8 cellular contexts compared by ENCODE assay signal in genomic region chr4:99949034-99949998, GRCh38. TPM values are rescaled to one million over a fixed set of nuclear protein-coding genes. Genes with fewer than 3 reads are reported as not detected.
DNase-seq lines count a peak whose midpoint lies in the region; ATAC-seq and TF ChIP-seq lines count a peak whose summit lies in the region.

No MANE protein-coding gene starts in this region.

- H3K9me3 ChIP-seq in Karpas-422 (ENCODE audit: low read length) (no peaks in the 10 kb centered on the region), Panc1 (ENCODE audit: control insufficient read depth, insufficient read depth, low read depth, low read length) (no peaks in the 10 kb centered on the region)
- H3K9me3 ChIP-seq in naive thymus-derived CD4-positive, alpha-beta T cell (ENCODE audit: control insufficient read depth in 2 of 3, low read length in 3 of 3) = no peaks in the 10 kb centered on the region

- H3K9ac ChIP-seq in Karpas-422 (ENCODE audit: low read length) = peak overlapping the region; percentile 98

- peaks cover 42% of the 10 kb centered on the region for H3K4me1 ChIP-seq in Karpas-422 (ENCODE audit: low read length)
- H3K4me1 ChIP-seq in Panc1 (ENCODE audit: control insufficient read depth, insufficient read depth, low read length) = peaks cover 11% of the 10 kb centered on the region
- peaks cover 34 to 37% of the 10 kb centered on the region in 2 donors for H3K4me1 ChIP-seq in naive thymus-derived CD4-positive, alpha-beta T cell (ENCODE audit: control insufficient read depth in 2 of 2, insufficient read depth in 2 of 2, low read length in 2 of 2)

- no TSS peak for BruUV-seq in Panc1 (replicated peaks; lab: Mats Ljungman, UMichigan)

- H3K79me2 ChIP-seq in Karpas-422 (ENCODE audit: low read length) = peaks cover 48% of the 10 kb centered on the region

- peaks cover 0 to 2% (median 0%) of the 10 kb centered on the region in 11 donors for H3K9me3 Mint-ChIP-seq in naive thymus-derived CD4-positive, alpha-beta T cell
- no peaks in the 10 kb centered on the region for H3K9me3 Mint-ChIP-seq in stimulated activated effector memory CD8-positive, alpha-beta T cell treated with anti-CD3 and anti-CD28 coated beads, Interleukin-12 subunit alpha, Interleukin-12 subunit beta, amount 100 ng/mL, for 72 hours

- in situ Hi-C loops in Panc1 (cut with HindIII; ENCODE audit: low pct_unique_long_range_greater_than_20kb, low sequenced_read_pairs) = no loop called here

- POLR2A ChIA-PET in Panc1 (lab: Charles Lee) = no interaction called here
- POLR2A ChIA-PET in naive thymus-derived CD4-positive, alpha-beta T cell (lab: Charles Lee) = interaction anchor here (0.7 to 5.0 kb wide), 18 partner anchors 9 to 1293 kb away, joined by 3 to 80 read pairs (median 6); partner anchors contain the start of genes DAPP1, LAMTOR3 and TRMT10A

- CTCF ChIA-PET in Panc1 (lab: Charles Lee) = interaction anchor here (0.6 kb wide), 1 partner anchor 9 kb away, joined by 3 read pairs; no protein-coding TSS in a partner anchor
- CTCF ChIA-PET in naive thymus-derived CD4-positive, alpha-beta T cell (lab: Charles Lee) = interaction anchor here (0.9 to 3.7 kb wide), 12 partner anchors 22 to 385 kb away, joined by 3 to 28 read pairs (median 4); partner anchors contain the start of genes DAPP1 and TRMT10A

- H3K27ac Mint-ChIP-seq in naive thymus-derived CD4-positive, alpha-beta T cell = no peak overlapping the region
- no peak overlapping the region for H3K27ac Mint-ChIP-seq in stimulated activated effector memory CD8-positive, alpha-beta T cell treated with anti-CD3 and anti-CD28 coated beads, Interleukin-12 subunit alpha, Interleukin-12 subunit beta, amount 100 ng/mL, for 72 hours

- H3K4me1 Mint-ChIP-seq in naive thymus-derived CD4-positive, alpha-beta T cell = peaks cover 18 to 40% (median 31%) of the 10 kb centered on the region in 7 donors
- peaks cover 22% of the 10 kb centered on the region for H3K4me1 Mint-ChIP-seq in stimulated activated effector memory CD8-positive, alpha-beta T cell treated with anti-CD3 and anti-CD28 coated beads, Interleukin-12 subunit alpha, Interleukin-12 subunit beta, amount 100 ng/mL, for 72 hours

- no peaks in the 10 kb centered on the region for H3K27me3 Mint-ChIP-seq in naive thymus-derived CD4-positive, alpha-beta T cell

- H3K27me3 ChIP-seq in Karpas-422 (ENCODE audit: low read length) (no peaks in the 10 kb centered on the region), Panc1 (ENCODE audit: control insufficient read depth, insufficient read depth, low read length) (no peaks in the 10 kb centered on the region)
- H3K27me3 ChIP-seq in naive thymus-derived CD4-positive, alpha-beta T cell (ENCODE audit: control insufficient read depth in 2 of 2, insufficient read depth in 2 of 2, low read length in 2 of 2) = no peaks in the 10 kb centered on the region

- intact Hi-C loops in Panc1 (cut with micrococcal nuclease; ENCODE audit: unreplicated experiment) = loop anchor here (5.0 to 10.0 kb wide), 2 partner anchors 55 to 387 kb away; partner anchors contain the start of genes LAMTOR3 and TRMT10A
- intact Hi-C loops in naive thymus-derived CD4-positive, alpha-beta T cell (cut with micrococcal nuclease) = loop anchor here (1.0 to 10.0 kb wide), 14 partner anchors 27 to 1688 kb away; partner anchors contain the start of genes ADH5 (in 1 of the 2), DAPP1 (in 1 of the 2), LAMTOR3 (in 1 of the 2) and PPP3CA (in 1 of the 2)

- H3K36me3 ChIP-seq in Karpas-422 (ENCODE audit: insufficient read depth, low read length) = peaks cover 22% of the 10 kb centered on the region
- H3K36me3 ChIP-seq in Panc1 (ENCODE audit: control insufficient read depth, insufficient read depth, low read length) = peaks cover 12% of the 10 kb centered on the region
- H3K36me3 ChIP-seq in naive thymus-derived CD4-positive, alpha-beta T cell (ENCODE audit: control insufficient read depth in 2 of 3, insufficient read depth in 3 of 3, low read length in 3 of 3) = peaks cover 0 to 5% (median 4%) of the 10 kb centered on the region in 3 experiments

- no peak overlapping the region for H2AFZ ChIP-seq in Karpas-422 (ENCODE audit: low read length)

- peaks cover 0 to 24% (median 5%) of the 10 kb centered on the region in 5 donors for H3K36me3 Mint-ChIP-seq in naive thymus-derived CD4-positive, alpha-beta T cell
- peaks cover 17% of the 10 kb centered on the region for H3K36me3 Mint-ChIP-seq in stimulated activated effector memory CD8-positive, alpha-beta T cell treated with anti-CD3 and anti-CD28 coated beads, Interleukin-12 subunit alpha, Interleukin-12 subunit beta, amount 100 ng/mL, for 72 hours

- DNase-seq in DMS79 treated with DMSO at 0.1 percent for 48 hours (lab: John Stamatoyannopoulos, UW) (peak; percentile 80), Karpas-422 (peak; percentile 97), Panc1 (ENCODE audit: low read depth, low spot score) (peak; percentile 84), activated T-helper 1 cell treated with Interleukin-2 at 50 U/mL for 16 hours (ENCODE audit: low read depth) (peak; percentile 74), fibroblast of mammary gland (ENCODE audit: low read depth) (peak; percentile 95)
- peak; percentile 63 to 90 (median 86) for DNase-seq in naive thymus-derived CD4-positive, alpha-beta T cell
- peak; percentile 65 to 92 for DNase-seq in stimulated activated effector memory CD8-positive, alpha-beta T cell treated with anti-CD3 and anti-CD28 coated beads, Interleukin-12 subunit alpha, Interleukin-12 subunit beta, amount 100 ng/mL, for 72 hours (ENCODE audit: low spot score in 2 of 2)

- TF ChIP-seq CTCF in Panc1 (IDR thresholded peaks at IDR 0.05) (peak; percentile 85), fibroblast of mammary gland (conservative IDR thresholded peaks at IDR 0.05; ENCODE audit: control insufficient read depth, insufficient read depth, low read depth, low read length) (peak; percentile 94)

- H3K9me2 ChIP-seq in Karpas-422 (replicated peaks; ENCODE audit: insufficient read depth, low read length) = no peaks in the 10 kb centered on the region

- H3K4me2 ChIP-seq in Karpas-422 (ENCODE audit: low read depth, low read length, poor library complexity, severe bottlenecking) = peak overlapping the region; percentile 92

- peak overlapping the region; percentile 88 for H3K27ac ChIP-seq in Karpas-422 (ENCODE audit: low read length)
- peak overlapping the region; percentile 85 for H3K27ac ChIP-seq in Panc1 (ENCODE audit: low read length)
- peak overlapping the region; percentile 91 for H3K27ac ChIP-seq in naive thymus-derived CD4-positive, alpha-beta T cell (ENCODE audit: low read depth, low read length)

- ATAC-seq in GM21786 (IDR thresholded peaks at IDR 0.05; ENCODE audit: unreplicated experiment) = peak; percentile 31
- peak; percentile 24; the same call in 1 of the 2 replicates for ATAC-seq in Panc1
- peak; percentile 49 for ATAC-seq in naive thymus-derived CD4-positive, alpha-beta T cell
- peak; percentile 55 for ATAC-seq in stimulated activated effector memory CD8-positive, alpha-beta T cell treated with anti-CD3 and anti-CD28 coated beads, Interleukin-12 subunit alpha, Interleukin-12 subunit beta, amount 100 ng/mL, for 72 hours

- H3K4me3 Mint-ChIP-seq in naive thymus-derived CD4-positive, alpha-beta T cell = no peak overlapping the region
- H3K4me3 Mint-ChIP-seq in stimulated activated effector memory CD8-positive, alpha-beta T cell treated with anti-CD3 and anti-CD28 coated beads, Interleukin-12 subunit alpha, Interleukin-12 subunit beta, amount 100 ng/mL, for 72 hours = no peak overlapping the region

- H4K20me1 ChIP-seq in Karpas-422 (ENCODE audit: insufficient read depth, low read depth, low read length) = peaks cover 11% of the 10 kb centered on the region; the same call in 1 of the 2 replicates

- peak overlapping the region; percentile 98 for H3K4me3 ChIP-seq in Karpas-422 (ENCODE audit: low read length)
- H3K4me3 ChIP-seq in Panc1 (ENCODE audit: low read depth in 2 of 2, low read length in 2 of 2) = peak overlapping the region; percentile 90
- peak overlapping the region; percentile 93 for H3K4me3 ChIP-seq in fibroblast of mammary gland (ENCODE audit: control insufficient read depth, low read depth, low read length)
- peak overlapping the region; percentile 93 for H3K4me3 ChIP-seq in naive thymus-derived CD4-positive, alpha-beta T cell (ENCODE audit: low read length)

RNA-seq across cellular contexts. Expression of gene H2AZ1, which starts 0.8 kb away (rescaled TPM):
- total RNA-seq in Karpas-422 (2014; rRNA removed; shearing (Covaris generic); ENCODE audit: low replicate concordance) = 544 and 874 TPM in 2 replicates
- 450 TPM for total RNA-seq in Panc1 (2021; ENCODE audit: unreplicated experiment)
- 452 TPM for polyA plus RNA-seq in Panc1 (2012; ENCODE audit: insufficient read length)
- 100 to 1,000 TPM in 3 of 5 experiments, 10 to 100 TPM in 2; 82.2 to 407 (median 123) TPM for total RNA-seq in naive thymus-derived CD4-positive, alpha-beta T cell
- polyA plus RNA-seq in naive thymus-derived CD4-positive, alpha-beta T cell = 100 to 1,000 TPM; 381 to 414 TPM

RNA-seq across cellular contexts. Expression of gene DNAJB14, which starts 2.9 kb away (rescaled TPM):
- 28.9 and 65.8 TPM in 2 replicates for total RNA-seq in Karpas-422 (2014; rRNA removed; shearing (Covaris generic); ENCODE audit: low replicate concordance)
- total RNA-seq in Panc1 (2021; ENCODE audit: unreplicated experiment) = 41.5 TPM
- 37.1 TPM for polyA plus RNA-seq in Panc1 (2012; ENCODE audit: insufficient read length)
- 10 to 100 TPM; 49.7 to 80.5 (median 54.2) TPM for total RNA-seq in naive thymus-derived CD4-positive, alpha-beta T cell
- 10 to 100 TPM; 51.1 to 60.4 TPM for polyA plus RNA-seq in naive thymus-derived CD4-positive, alpha-beta T cell

RNA-seq across cellular contexts. Expression of gene LAMTOR3, which starts 55.1 kb away (rescaled TPM):
- total RNA-seq in Karpas-422 (2014; rRNA removed; shearing (Covaris generic); ENCODE audit: low replicate concordance) = 18.9 and 59.9 TPM in 2 replicates
- 20.3 TPM for total RNA-seq in Panc1 (2021; ENCODE audit: unreplicated experiment)
- polyA plus RNA-seq in Panc1 (2012; ENCODE audit: insufficient read length) = 12.5 TPM
- total RNA-seq in naive thymus-derived CD4-positive, alpha-beta T cell = 10 to 100 TPM; 20.1 to 32.6 (median 27.4) TPM
- polyA plus RNA-seq in naive thymus-derived CD4-positive, alpha-beta T cell = 10 to 100 TPM; 36.5 to 37.0 TPM

Comparison
In these comparisons a context has a peak if more than half of its experiments do, and no peak if none do; other contexts are left out.
1. Peak in every context shown above with its lines: DNase-seq, ATAC-seq, H3K4me3 ChIP-seq and H3K27ac ChIP-seq.